ENCODE assay signal across 8 cellular contexts in genomic region chr7:80659120-80660055, GRCh38. TPM values are rescaled to one million over a fixed set of nuclear protein-coding genes. Genes with fewer than 3 reads are reported as not detected.
DNase-seq lines count a peak whose midpoint lies in the region; ATAC-seq, FAIRE-seq and TF ChIP-seq lines count a peak whose summit lies in the region.

No MANE protein-coding gene starts in this region.

- H3K4me1 ChIP-seq in OCI-LY3 (ENCODE audit: low read length) = peaks cover 11% of the 10 kb centered on the region
- peaks cover 0 to 3% (median 3%) of the 10 kb centered on the region in 3 donors for H3K4me1 ChIP-seq in pancreas

- no peaks in the 10 kb centered on the region for H3K79me2 ChIP-seq in OCI-LY3 (ENCODE audit: low read length)

- peak; percentile 53 for TF ChIP-seq POLR2A in erythroblast (IDR thresholded peaks at IDR 0.05; ENCODE audit: low read length)

- H3K9ac ChIP-seq in OCI-LY3 (ENCODE audit: low read length) = no peak overlapping the region

- H4K20me1 ChIP-seq in OCI-LY3 (ENCODE audit: insufficient read depth, low read length) = no peaks in the 10 kb centered on the region

- intact Hi-C loops in pancreas (cut with DNase I) = loop anchor here (5.0 to 10.0 kb wide), 3 partner anchors 222 to 227 kb away; no protein-coding TSS in a partner anchor

- DNase-seq in NCI-H1436 (lab: John Stamatoyannopoulos, UW) (peak; percentile 34), NCI-H1436 treated with DMSO at 0.1 percent for 48 hours (lab: John Stamatoyannopoulos, UW) (no peak), erythroblast (lab: John Stamatoyannopoulos, UW) (peak; percentile 57 to 67), pancreas (no peak), cortex of kidney (lab: John Stamatoyannopoulos, UW) (no peak)

- H3K4me3 ChIP-seq in OCI-LY3 (ENCODE audit: low read length) = no peak overlapping the region
- no peak overlapping the region for H3K4me3 ChIP-seq in pancreas

- H2AFZ ChIP-seq in OCI-LY3 (ENCODE audit: low read depth, low read length) = no peak overlapping the region

- H3K27me3 ChIP-seq in OCI-LY3 (ENCODE audit: low read depth, low read length) (no peaks in the 10 kb centered on the region), pancreas (no peaks in the 10 kb centered on the region)

- H3K36me3 ChIP-seq in OCI-LY3 (replicated peaks; ENCODE audit: low read depth, low read length) (no peaks in the 10 kb centered on the region), pancreas (no peaks in the 10 kb centered on the region)

- no peak overlapping the region for H3K4me2 ChIP-seq in OCI-LY3 (ENCODE audit: low read length)

- H3K27ac ChIP-seq in OCI-LY3 (ENCODE audit: low read length) (no peak overlapping the region), pancreas (no peak overlapping the region)

- 2 to 3% methylated on average over 3 of the region's 3 CpGs for WGBS in pancreas, 2 donors

- H3K9me3 ChIP-seq in OCI-LY3 (ENCODE audit: insufficient read depth, low read length) (no peaks in the 10 kb centered on the region), pancreas (no peaks in the 10 kb centered on the region)

- TF ChIP-seq CTCF in OCI-LY3 (IDR thresholded peaks at IDR 0.05; ENCODE audit: low read depth, low read length) = peak; percentile 86
- peak in 3 of 4 donors; percentile 44 to 52 (median 47) for TF ChIP-seq CTCF in pancreas (IDR thresholded peaks at IDR 0.05)

- peak; percentile 95 for FAIRE-seq in pancreas (lab: Jason Lieb, UNC)

- ATAC-seq in HG03280 (IDR thresholded peaks at IDR 0.05; ENCODE audit: unreplicated experiment) (peak; percentile 82), pancreas (peak in 3 of 4 donors; percentile 75 to 78 (median 75)), HG02678 (IDR thresholded peaks at IDR 0.05; ENCODE audit: unreplicated experiment) (no peak)

RNA-seq across cellular contexts. Expression of gene CD36, which starts 20.9 kb away (rescaled TPM):
- 10 to 100 TPM in 5 of 6 donors, 1 to 10 TPM in 1; 9.8 to 18.7 (median 15.5) TPM for total RNA-seq in pancreas
- 10 to 100 TPM; 15.2 to 25.0 TPM for polyA plus RNA-seq in pancreas

Comparison
In these comparisons a context has a peak if more than half of its experiments do, and no peak if none do; other contexts are left out.
1. DNase-seq: peak in NCI-H1436 (single experiment) and erythroblast (2 of 2); none in NCI-H1436 treated with DMSO at 0.1 percent for 48 hours (single experiment), pancreas (0 of 6) and cortex of kidney (single experiment).